ENCODE assay signal across 8 cellular contexts in genomic region chr2:225270861-225271260, GRCh38.
DNase-seq lines count a peak whose midpoint lies in the region; ATAC-seq lines count a peak whose summit lies in the region.

No MANE protein-coding gene starts in this region.

- H3K27ac ChIP-seq in effector memory CD4-positive, alpha-beta T cell (ENCODE audit: insufficient read depth, low read length, poor library complexity, severe bottlenecking) = no peak overlapping the region

- DNase-seq in Ammon's horn (ENCODE audit: low spot score) = peak; percentile 61
- DNase-seq in LoVo (ENCODE audit: low spot score) = peak; percentile 80
- peak; percentile 70 for DNase-seq in SIG-M5 (lab: John Stamatoyannopoulos, UW)
- peak; percentile 33 for DNase-seq in germinal center (ENCODE audit: low spot score)
- DNase-seq in activated CD4-positive, CD25-positive, alpha-beta regulatory T cell treated with anti-CD3 and anti-CD28 coated beads, Interleukin-2, amount 50 U/mL, for 72 hours = no peak
- no peak for DNase-seq in effector memory CD4-positive, alpha-beta T cell

- peak; percentile 100 for ATAC-seq in GM18498 (IDR thresholded peaks at IDR 0.05; ENCODE audit: unreplicated experiment)
- peak; percentile 100 for ATAC-seq in HG02571 (IDR thresholded peaks at IDR 0.05; ENCODE audit: unreplicated experiment)

- no peaks in the 10 kb centered on the region for H3K9me3 ChIP-seq in effector memory CD4-positive, alpha-beta T cell (ENCODE audit: control insufficient read depth, low read length)

- no peaks in the 10 kb centered on the region for H3K4me1 ChIP-seq in effector memory CD4-positive, alpha-beta T cell (ENCODE audit: control insufficient read depth, insufficient read depth, low read length, poor library complexity, severe bottlenecking)

- no peaks in the 10 kb centered on the region for H3K27me3 ChIP-seq in effector memory CD4-positive, alpha-beta T cell (replicated peaks; ENCODE audit: control insufficient read depth, insufficient read depth, low read length, poor library complexity, severe bottlenecking)

- H3K36me3 ChIP-seq in effector memory CD4-positive, alpha-beta T cell (ENCODE audit: control insufficient read depth, insufficient read depth, low read length) = no peaks in the 10 kb centered on the region

- no peak overlapping the region for H3K4me3 ChIP-seq in effector memory CD4-positive, alpha-beta T cell (ENCODE audit: insufficient read depth, low read depth, low read length, poor library complexity, severe bottlenecking)

Comparison
In these comparisons a context has a peak if more than half of its experiments do, and no peak if none do; other contexts are left out.
1. DNase-seq: peak in Ammon's horn (single experiment), LoVo (single experiment), SIG-M5 (single experiment) and germinal center (single experiment); none in activated CD4-positive, CD25-positive, alpha-beta regulatory T cell treated with anti-CD3 and anti-CD28 coated beads, Interleukin-2, amount 50 U/mL, for 72 hours (single experiment) and effector memory CD4-positive, alpha-beta T cell (0 of 3).